In the genomic region with DNA sequence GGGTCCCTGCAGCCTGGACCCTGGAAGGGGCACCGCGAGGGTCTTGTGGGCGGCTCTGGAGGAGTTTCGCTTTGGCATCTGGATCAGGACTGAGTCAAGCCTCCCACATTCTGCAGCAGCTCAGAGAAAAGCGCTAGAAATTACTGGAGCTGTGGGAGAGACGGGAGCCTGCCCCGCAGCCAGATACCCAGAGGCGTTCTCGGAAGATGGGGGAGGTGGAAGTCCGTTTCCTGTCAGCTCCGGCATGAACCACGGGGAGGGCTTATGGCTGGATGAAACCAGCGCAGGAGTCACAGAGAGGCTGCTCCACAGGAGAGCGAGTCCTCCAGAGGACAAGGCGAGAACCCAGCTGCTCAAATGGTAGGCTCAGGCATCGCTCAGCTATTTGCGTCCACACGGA, we compare ENCODE assay signal across 11 cellular contexts.
"Had no signal": no experiment of that assay in that cellular context is flagged by ENCODE, and none has a peak within 500 bp of the region (broad histone marks: within the 10 kb centered on the region; RNA-seq: fewer than 3 reads in every experiment).

No MANE protein-coding gene starts in this region.

- ATAC-seq: activated T-helper 17 cell treated with anti-CD3 and anti-CD28 coated beads, Interleukin-2, amount 50 U/mL, for 72 hours; body of pancreas; effector memory CD8-positive, alpha-beta T cell; natural killer cell had no signal

- DNase-seq: activated CD4-positive, alpha-beta T cell treated with anti-CD3 and anti-CD28 coated beads, Interleukin-2, amount 50 U/mL, for 1 hour; activated CD4-positive, CD25-positive, alpha-beta regulatory T cell; activated naive CD4-positive, alpha-beta T cell treated with anti-CD3 and anti-CD28 coated beads, Interleukin-2, amount 50 U/mL, for 16 hours; activated T-cell treated with anti-CD3 and anti-CD28 coated beads for 4 hours; body of pancreas; central memory CD4-positive, alpha-beta T cell; cortex of kidney; effector memory CD8-positive, alpha-beta T cell; mammary epithelial cell; natural killer cell had no signal
